In genomic region chr9:114505187-114506081, GRCh38 we compare ENCODE assay signal across 8 cellular contexts. TPM values are rescaled to one million over a fixed set of nuclear protein-coding genes. Genes with fewer than 3 reads are reported as not detected.
DNase-seq lines count a peak whose midpoint lies in the region; ATAC-seq, FAIRE-seq and TF ChIP-seq lines count a peak whose summit lies in the region.

Gene WHRN, minus strand, starts transcription at chr9:114505473. Its CDS starts 672 bp downstream, at chr9:114504801.

- TF ChIP-seq POLR2A in K562 (conservative IDR thresholded peaks at IDR 0.05) = peak; percentile 56
- TF ChIP-seq POLR2A in vagina (IDR thresholded peaks at IDR 0.05) = peak; percentile 26 to 67

- TF ChIP-seq CTCF in GM10266 (IDR thresholded peaks at IDR 0.05; ENCODE audit: control insufficient read depth, insufficient read depth, low read depth, missing control alignments) = no peak
- TF ChIP-seq CTCF in K562 (IDR thresholded peaks at IDR 0.05 in 2 of 3, conservative IDR thresholded peaks at IDR 0.05 in 1 of 3; ENCODE audit: insufficient read depth in 2 of 3, low read depth in 1 of 3, low read length in 3 of 3) = no peak
- TF ChIP-seq CTCF in retinal pigment epithelial cell (conservative IDR thresholded peaks at IDR 0.05; ENCODE audit: low read depth, low read length) = no peak
- TF ChIP-seq CTCF in vagina (IDR thresholded peaks at IDR 0.05) = no peak

- H3K4me2 ChIP-seq in K562 (ENCODE audit: insufficient read depth, low read length) = peak within 1 kb of the TSS; percentile 85

- ATAC-seq in HG02870 (IDR thresholded peaks at IDR 0.05; ENCODE audit: unreplicated experiment) (peak; percentile 71), K562 (peak; percentile 80)

- BruUV-seq in K562 (replicated peaks; lab: Mats Ljungman, UMichigan) = TSS peak; percentile 70

- peak within 1 kb of the TSS; percentile 91 for H2AFZ ChIP-seq in K562 (ENCODE audit: low read depth, low read length)

- no peaks in the 10 kb centered on the region for H3K9me1 ChIP-seq in K562 (ENCODE audit: control insufficient read depth, insufficient read depth, low read length)

- intact Hi-C loops in K562 (cut with micrococcal nuclease) (loop anchor here (2.0 kb wide), 2 partner anchors 19 to 101 kb away; no protein-coding TSS in a partner anchor), vagina (cut with DNase I) (no loop called here)

- H3K27ac ChIP-seq in K562 (ENCODE audit: extremely low read depth, low read depth, low read length) = peak within 1 kb of the TSS; percentile 91
- peak within 1 kb of the TSS; percentile 74 for H3K27ac ChIP-seq in vagina

- in situ Hi-C loops in K562 (cut with MboI) = no loop called here

- peak within 1 kb of the TSS; percentile 60 for H3K4me3 ChIP-seq in K562
- peak within 1 kb of the TSS; percentile 78 for H3K4me3 ChIP-seq in retinal pigment epithelial cell (ENCODE audit: low read length)
- H3K4me3 ChIP-seq in vagina = peak within 1 kb of the TSS; percentile 75 to 85

- POLR2A ChIA-PET in K562 (lab: Yijun Ruan, JAX) = interaction anchor here (0.6 to 1.7 kb wide), 3 partner anchors 94 to 165 kb away, joined by 3 to 9 read pairs (median 5); partner anchors contain the start of gene TMEM268

- H3K27me3 ChIP-seq in K562 (ENCODE audit: control insufficient read depth in 2 of 2, insufficient read depth in 2 of 2, low read length in 2 of 2) (peaks cover 15 to 18% of the 10 kb centered on the region in 2 experiments), vagina (no peaks in the 10 kb centered on the region)

- DNase-seq in GM10266 (ENCODE audit: extremely low spot score) (peak; percentile 95), NCI-H2029 treated with DMSO at 0.1 percent for 48 hours (lab: John Stamatoyannopoulos, UW) (peak; percentile 46), UCSD-AML1 (lab: John Stamatoyannopoulos, UW; ENCODE audit: unreplicated experiment) (peak; percentile 73), K562 (ENCODE audit: extremely low read depth in 1 of 4, low spot score in 3 of 4) (peak; percentile 95 to 96 (median 96)), iPS DF 19.7 (ENCODE audit: low read depth, low spot score) (peak; percentile 54), retinal pigment epithelial cell (ENCODE audit: low read depth) (peak; percentile 76), vagina (ENCODE audit: extremely low spot score in 2 of 2) (peak in 1 of 2 donors; percentile 91)

- peak within 1 kb of the TSS; percentile 80 to 93; a peak in 3 of 4 replicates for H3K9ac ChIP-seq in K562 (ENCODE audit: insufficient read depth in 1 of 2, low read depth in 2 of 2, low read length in 2 of 2)

- H3K4me1 ChIP-seq in K562 (replicated peaks in 1 of 2; ENCODE audit: control insufficient read depth in 2 of 2, insufficient read depth in 2 of 2, low read length in 2 of 2) (peaks cover 21 to 24% of the 10 kb centered on the region in 2 experiments; a peak in 3 of 5 replicates), vagina (peaks cover 28% of the 10 kb centered on the region)

- TF ChIP-seq RAD21 in K562 (CRISPR knock-in tag; conservative IDR thresholded peaks at IDR 0.05 in 1 of 2, IDR thresholded peaks at IDR 0.05 in 1 of 2) = no peak

- H3K36me3 ChIP-seq in K562 (ENCODE audit: control insufficient read depth, insufficient read depth, low read length) = peaks cover 4% of the 10 kb centered on the region; the same call in 1 of the 3 replicates
- no peaks in the 10 kb centered on the region for H3K36me3 ChIP-seq in vagina

- H4K20me1 ChIP-seq in K562 (replicated peaks; ENCODE audit: control insufficient read depth, insufficient read depth, low read length) = no peaks in the 10 kb centered on the region

- WGBS in K562 (ENCODE audit: insufficient coverage, low coverage, missing lambda C conversion rate) = 3% methylated on average over 43 of the region's 75 CpGs

- peak; percentile 32 for FAIRE-seq in K562 (lab: Jason Lieb, UNC)

- CTCF ChIA-PET in K562 (lab: Yijun Ruan, JAX; ENCODE audit: low intra/inter-chr PET ratio) = interaction anchor here (0.8 to 0.9 kb wide), 2 partner anchors 18 to 148 kb away, joined by 4 read pairs; no protein-coding TSS in a partner anchor

- peaks cover 46% of the 10 kb centered on the region for H3K79me2 ChIP-seq in K562 (ENCODE audit: control insufficient read depth, insufficient read depth, low read length)

- TF ChIP-seq EP300 in K562 (IDR thresholded peaks at IDR 0.05; ENCODE audit: low read length) = no peak

- H3K9me3 ChIP-seq in K562 (replicated peaks; ENCODE audit: control insufficient read depth, insufficient read depth, low read depth, low read length) = no peaks in the 10 kb centered on the region
- H3K9me3 ChIP-seq in vagina = no peaks in the 10 kb centered on the region

TF ChIP-seq in K562, 482 proteins besides CTCF, POLR2A, EP300 and RAD21 (continues in another document):
- TF ChIP-seq CC2D1A (IDR thresholded peaks at IDR 0.05) (no peak), ZNF134 (CRISPR knock-in tag; conservative IDR thresholded peaks at IDR 0.05) (no peak), E2F5 (CRISPR knock-in tag; IDR thresholded peaks at IDR 0.05) (no peak), ZNF274 (IDR thresholded peaks at IDR 0.05; ENCODE audit: borderline replicate concordance, low read depth, low read length) (no peak), MEIS2 (IDR thresholded peaks at IDR 0.05; ENCODE audit: partially characterized antibody) (no peak), MLX (CRISPR knock-in tag; conservative IDR thresholded peaks at IDR 0.05) (no peak)

RNA-seq across cellular contexts. Expression of gene WHRN, which starts in this region (rescaled TPM):
- 13.7 and 31.3 TPM in 2 replicates for total RNA-seq in K562 (2011; cell fraction: chromatin; rRNA removed; ENCODE audit: low replicate concordance)
- total RNA-seq in K562 (2011; cell fraction: nucleolus; rRNA removed) = 20.9 and 25.0 TPM in 2 replicates
- 17.4 and 19.4 TPM in 2 replicates for total RNA-seq in K562 (2011; cell fraction: nucleoplasm; rRNA removed)
- total RNA-seq in K562 (2014; rRNA removed) (9.0 and 10.1 TPM in 2 replicates), K562 (2014; rRNA removed; fragmentation: Illumina TruSeq; extraction: Trizol) (1.1 and 2.0 TPM in 2 replicates), K562 (2015; rRNA removed; fragmentation: Illumina TruSeq; extraction: Trizol) (3.0 and 3.5 TPM in 2 replicates), K562 (2021) (14.1 and 17.1 TPM in 2 replicates), vagina (9.1 TPM)
- polyA plus RNA-seq in K562 (2011; rRNA removed) (3.0 and 5.3 TPM in 2 replicates), K562 (2014; fragmentation: Illumina TruSeq; extraction: Trizol) (5.1 and 6.2 TPM in 2 replicates), K562 (2014; fragmentation: Nextera tagmentation; extraction: Ambion mirVana) (under 1 TPM; 0.31 TPM), K562 (2014; rRNA removed) (10.4 and 10.5 TPM in 2 replicates)
- polyA plus RNA-seq in K562 (2011; cell fraction: cytosol; rRNA removed) = 3.4 and 4.9 TPM in 2 replicates
- polyA plus RNA-seq in K562 (2011; cell fraction: nucleus; rRNA removed) = 39.6 and 62.6 TPM in 2 replicates
- 10.1 and 16.2 TPM in 2 replicates for polyA plus RNA-seq in K562 (2012)
- polyA minus RNA-seq in K562 (2011; rRNA and poly(A)+ RNA removed) = 0.84 and 1.2 TPM in 2 replicates
- polyA minus RNA-seq in K562 (2011; cell fraction: cytosol; rRNA and poly(A)+ RNA removed) = 3.1 and 3.9 TPM in 2 replicates
- polyA minus RNA-seq in K562 (2011; cell fraction: nucleus; rRNA and poly(A)+ RNA removed) = 14.1 and 15.1 TPM in 2 replicates
